In genomic region chr4:121707344-121707743, GRCh38 we compare ENCODE assay signal across 11 cellular contexts. TPM values are rescaled to one million over a fixed set of nuclear protein-coding genes. Genes with fewer than 3 reads are reported as not detected.
"Had no signal": no experiment of that assay in that cellular context is flagged by ENCODE, and none has a peak within 500 bp of the region (broad histone marks: within the 10 kb centered on the region; RNA-seq: fewer than 3 reads in every experiment).

No MANE protein-coding gene starts in this region.

- H3K4me3 ChIP-seq: ascending aorta, gastrocnemius medialis, heart right ventricle, left ventricle myocardium inferior, ovary, sigmoid colon, transverse colon had no signal

- H3K9me3 ChIP-seq: ascending aorta, gastrocnemius medialis, left ventricle myocardium inferior, sigmoid colon, transverse colon had no signal

- H3K4me1 ChIP-seq: ascending aorta had no signal

- H3K27me3 ChIP-seq: ascending aorta, gastrocnemius medialis, ovary, sigmoid colon, transverse colon had no signal

- H3K36me3 ChIP-seq: ascending aorta, gastrocnemius medialis, heart right ventricle, left ventricle myocardium inferior, ovary, sigmoid colon, transverse colon had no signal

- H3K9me3 Mint-ChIP-seq: neural crest cell had no signal

- H3K4me3 Mint-ChIP-seq: neural crest cell had no signal

- DNase-seq: effector CD8-positive, alpha-beta T cell; gastrocnemius medialis; heart right ventricle; kidney; left ventricle myocardium inferior; ovary; SIG-M5; sigmoid colon; transverse colon had no signal

- H3K27ac ChIP-seq: ascending aorta, gastrocnemius medialis, heart right ventricle, left ventricle myocardium inferior, ovary, sigmoid colon, transverse colon had no signal

- ATAC-seq: gastrocnemius medialis, heart right ventricle had no signal

- FAIRE-seq: kidney had no signal

RNA-seq across cellular contexts. Expression of gene SMIM43, which starts 57.6 kb away (rescaled TPM):
- total RNA-seq: ascending aorta, gastrocnemius medialis, kidney, left ventricle myocardium inferior had no signal
